In the genomic region with DNA sequence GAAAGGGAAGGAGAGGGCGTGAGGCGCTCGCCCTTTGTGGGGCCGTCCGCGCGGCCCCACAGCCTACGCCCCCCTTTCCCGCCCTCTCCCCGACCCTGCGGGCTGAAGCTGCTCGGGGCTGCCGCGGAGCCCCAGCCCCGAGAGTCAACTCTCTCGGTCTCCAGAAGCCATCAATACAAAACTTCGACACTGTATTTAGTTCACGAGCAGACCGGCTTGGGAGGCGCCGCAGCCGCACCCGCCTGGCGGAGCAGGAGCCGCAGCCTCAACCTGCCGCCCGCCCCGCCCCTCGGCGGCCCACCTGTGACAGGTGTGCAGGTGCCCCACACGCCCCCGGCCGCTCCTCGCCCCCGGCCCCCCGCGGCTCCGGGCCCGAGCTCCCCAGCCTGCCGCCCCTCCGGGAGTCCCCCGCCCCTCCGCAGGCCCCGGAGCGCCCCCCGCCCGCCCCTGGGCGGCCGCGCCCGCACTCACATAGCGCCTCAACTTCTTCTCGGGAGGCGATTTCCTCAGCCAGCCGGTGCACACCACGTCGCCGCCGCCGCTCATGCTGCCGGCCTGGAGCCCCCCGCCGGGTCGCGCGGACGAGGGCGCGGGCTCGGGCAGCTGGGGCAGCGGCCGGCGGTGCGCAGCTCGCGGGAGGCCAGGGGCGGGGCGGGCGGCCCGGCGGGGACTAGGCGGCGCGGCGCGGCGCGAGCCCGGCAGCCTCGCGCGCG, we compare ENCODE assay signal across 8 cellular contexts. TPM values are rescaled to one million over a fixed set of nuclear protein-coding genes. Genes with fewer than 3 reads are reported as not detected.
DNase-seq lines count a peak whose midpoint lies in the region; ATAC-seq and TF ChIP-seq lines count a peak whose summit lies in the region.

A gene with protein sequence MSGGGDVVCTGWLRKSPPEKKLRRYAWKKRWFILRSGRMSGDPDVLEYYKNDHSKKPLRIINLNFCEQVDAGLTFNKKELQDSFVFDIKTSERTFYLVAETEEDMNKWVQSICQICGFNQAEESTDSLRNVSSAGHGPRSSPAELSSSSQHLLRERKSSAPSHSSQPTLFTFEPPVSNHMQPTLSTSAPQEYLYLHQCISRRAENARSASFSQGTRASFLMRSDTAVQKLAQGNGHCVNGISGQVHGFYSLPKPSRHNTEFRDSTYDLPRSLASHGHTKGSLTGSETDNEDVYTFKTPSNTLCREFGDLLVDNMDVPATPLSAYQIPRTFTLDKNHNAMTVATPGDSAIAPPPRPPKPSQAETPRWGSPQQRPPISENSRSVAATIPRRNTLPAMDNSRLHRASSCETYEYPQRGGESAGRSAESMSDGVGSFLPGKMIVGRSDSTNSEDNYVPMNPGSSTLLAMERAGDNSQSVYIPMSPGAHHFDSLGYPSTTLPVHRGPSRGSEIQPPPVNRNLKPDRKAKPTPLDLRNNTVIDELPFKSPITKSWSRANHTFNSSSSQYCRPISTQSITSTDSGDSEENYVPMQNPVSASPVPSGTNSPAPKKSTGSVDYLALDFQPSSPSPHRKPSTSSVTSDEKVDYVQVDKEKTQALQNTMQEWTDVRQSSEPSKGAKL (minus strand): TSS at position 646 of the 713 bp plus-strand sequence. CDS start 100 bp downstream, at position 546.

- H3K27ac Mint-ChIP-seq in CD4-positive, alpha-beta T cell = peak within 1 kb of the TSS; percentile 84
- peak within 1 kb of the TSS; percentile 73 for H3K27ac Mint-ChIP-seq in activated naive CD8-positive, alpha-beta T cell treated with anti-CD3 and anti-CD28 coated beads, Interleukin-2, amount 50 U/mL, for 24 hours

- TF ChIP-seq POLR2A in NB4 (IDR thresholded peaks at IDR 0.05; ENCODE audit: extremely low read depth, insufficient read length) = no peak

- intact Hi-C loops in CD4-positive, alpha-beta T cell (cut with DNase I, micrococcal nuclease) = loop anchor here (2.0 to 5.0 kb wide), 5 partner anchors 147 to 600 kb away; partner anchors contain the start of genes KCTD21 (in 2 of the 2), USP35 (in 2 of the 2) and ALG8 (in 1 of the 2)
- intact Hi-C loops in left ventricle myocardium superior (cut with micrococcal nuclease) = loop anchor here (5.0 to 10.0 kb wide), 3 partner anchors 100 to 193 kb away; no protein-coding TSS in a partner anchor

- peaks cover 22% of the 10 kb centered on the region for H3K4me1 Mint-ChIP-seq in CD4-positive, alpha-beta T cell (ENCODE audit: low read depth)
- H3K4me1 Mint-ChIP-seq in activated naive CD8-positive, alpha-beta T cell treated with anti-CD3 and anti-CD28 coated beads, Interleukin-2, amount 50 U/mL, for 24 hours = peaks cover 35% of the 10 kb centered on the region

- peaks cover 35% of the 10 kb centered on the region for H3K27me3 Mint-ChIP-seq in CD4-positive, alpha-beta T cell
- peaks cover 33% of the 10 kb centered on the region for H3K27me3 Mint-ChIP-seq in activated naive CD8-positive, alpha-beta T cell treated with anti-CD3 and anti-CD28 coated beads, Interleukin-2, amount 50 U/mL, for 24 hours

- H3K4me3 ChIP-seq in NB4 (ENCODE audit: low read depth, low read length) = peak within 1 kb of the TSS; percentile 81

- no peaks in the 10 kb centered on the region for H3K9me3 Mint-ChIP-seq in CD4-positive, alpha-beta T cell
- H3K9me3 Mint-ChIP-seq in activated naive CD8-positive, alpha-beta T cell treated with anti-CD3 and anti-CD28 coated beads, Interleukin-2, amount 50 U/mL, for 24 hours = no peaks in the 10 kb centered on the region

- peak in 8 of 10 experiments; percentile 9 to 48 (median 36) for DNase-seq in CD4-positive, alpha-beta T cell
- no peak for DNase-seq in NB4 (ENCODE audit: low read depth)
- no peak for DNase-seq in activated naive CD8-positive, alpha-beta T cell treated with anti-CD3 and anti-CD28 coated beads, Interleukin-2, amount 50 U/mL, for 24 hours
- DNase-seq in left ventricle myocardium superior = no peak
- DNase-seq in renal cortical epithelial cell (ENCODE audit: low read depth) = no peak
- no peak for DNase-seq in cerebellar cortex (ENCODE audit: low spot score)
- no peak for DNase-seq in GM13976 (ENCODE audit: low spot score)

- peaks cover 8% of the 10 kb centered on the region for H3K36me3 Mint-ChIP-seq in CD4-positive, alpha-beta T cell (ENCODE audit: low read depth)
- H3K36me3 Mint-ChIP-seq in activated naive CD8-positive, alpha-beta T cell treated with anti-CD3 and anti-CD28 coated beads, Interleukin-2, amount 50 U/mL, for 24 hours (ENCODE audit: low read depth) = no peaks in the 10 kb centered on the region

- H3K27ac ChIP-seq in CD4-positive, alpha-beta T cell (ENCODE audit: low read depth, low read length) = no peak within 1 kb of the TSS

- H3K4me3 Mint-ChIP-seq in CD4-positive, alpha-beta T cell = peak within 1 kb of the TSS; percentile 89
- peak within 1 kb of the TSS; percentile 83 for H3K4me3 Mint-ChIP-seq in activated naive CD8-positive, alpha-beta T cell treated with anti-CD3 and anti-CD28 coated beads, Interleukin-2, amount 50 U/mL, for 24 hours

- POLR2A ChIA-PET in CD4-positive, alpha-beta T cell (lab: Charles Lee) = interaction anchor here (0.6 to 3.4 kb wide), 12 partner anchors 12 to 598 kb away, joined by 3 to 19 read pairs (median 5); partner anchors contain the start of genes ALG8, INTS4, KCTD21 and NARS2

- in situ Hi-C loops in GM13976 (cut with MboI; ENCODE audit: low sequenced_read_pairs, unreplicated experiment) = loop anchor here (10.0 kb wide), 1 partner anchor 193 kb away; no protein-coding TSS in a partner anchor

- TF ChIP-seq CTCF in CD4-positive, alpha-beta T cell (IDR thresholded peaks at IDR 0.05) = peak; percentile 20
- TF ChIP-seq CTCF in NB4 (IDR thresholded peaks at IDR 0.05; ENCODE audit: low read depth, low read length) = no peak
- no peak for TF ChIP-seq CTCF in GM13976 (IDR thresholded peaks at IDR 0.05; ENCODE audit: borderline replicate concordance, control extremely low read depth, extremely low read depth, insufficient read depth, missing control alignments)

- peak; percentile 44 for ATAC-seq in CD4-positive, alpha-beta T cell (ENCODE audit: poor library complexity)
- ATAC-seq in GM21576 (IDR thresholded peaks at IDR 0.05; ENCODE audit: unreplicated experiment) = peak; percentile 6
- peak; percentile 41 for ATAC-seq in activated naive CD8-positive, alpha-beta T cell treated with anti-CD3 and anti-CD28 coated beads, Interleukin-2, amount 50 U/mL, for 24 hours
- ATAC-seq in left ventricle myocardium superior = no peak

- peaks cover 5% of the 10 kb centered on the region for H3K27me3 ChIP-seq in CD4-positive, alpha-beta T cell (ENCODE audit: control insufficient read depth, insufficient read depth, low read length)

- CTCF ChIA-PET in CD4-positive, alpha-beta T cell (lab: Charles Lee) = interaction anchor here (0.8 to 3.1 kb wide), 8 partner anchors 15 to 423 kb away, joined by 3 to 15 read pairs (median 4); partner anchors contain the start of genes ALG8, INTS4 and KCTD21

- H3K9me3 ChIP-seq in CD4-positive, alpha-beta T cell (ENCODE audit: control insufficient read depth, low read length) = no peaks in the 10 kb centered on the region

RNA-seq across cellular contexts. Expression of the gene that starts here (rescaled TPM):
- total RNA-seq in CD4-positive, alpha-beta T cell = 10 to 100 TPM; 10.7 to 11.9 TPM
- total RNA-seq in left ventricle myocardium superior (17.2 TPM), renal cortical epithelial cell (10.6 and 11.0 TPM in 2 replicates)

Comparison
In these comparisons a context has a peak if more than half of its experiments do, and no peak if none do; other contexts are left out.
1. DNase-seq: peak in CD4-positive, alpha-beta T cell (8 of 10); none in NB4 (single experiment), activated naive CD8-positive, alpha-beta T cell treated with anti-CD3 and anti-CD28 coated beads, Interleukin-2, amount 50 U/mL, for 24 hours (single experiment), left ventricle myocardium superior (single experiment), renal cortical epithelial cell (single experiment), cerebellar cortex (single experiment) and GM13976 (single experiment).